Comparison of ENCODE assay signal across 6 cellular contexts in genomic region chr5:37093795-37094194, GRCh38.
DNase-seq lines count a peak whose midpoint lies in the region; ATAC-seq, FAIRE-seq and TF ChIP-seq lines count a peak whose summit lies in the region.
"Not testable (repeated sequence)": the region's sequence is repeated elsewhere in the genome, so short reads cannot be mapped to it uniquely, and the experiment has no call there.

No MANE protein-coding gene starts in this region.

- H3K9ac ChIP-seq in colonic mucosa (ENCODE audit: low read depth in 2 of 2, low read length in 2 of 2); HepG2 (ENCODE audit: insufficient read depth, low read depth, low read length); mesendoderm (ENCODE audit: low read length): not testable (repeated sequence)

- in situ Hi-C loops in HepG2 (cut with HindIII; ENCODE audit: extremely low pct_ligation_motif_present, low pct_unique_long_range_greater_than_20kb): not testable (repeated sequence)

- TF ChIP-seq EP300 in HepG2 (IDR thresholded peaks at IDR 0.05; ENCODE audit: low read depth in 2 of 2, low read length in 2 of 2); HepG2 (CRISPR knock-in tag; IDR thresholded peaks at IDR 0.05; ENCODE audit: borderline replicate concordance): not testable (repeated sequence)

- H2AFZ ChIP-seq in HepG2 (ENCODE audit: low read length): not testable (repeated sequence)

- not testable (repeated sequence) for FAIRE-seq in HepG2 (lab: Jason Lieb, UNC)

- H3K18ac ChIP-seq in mesendoderm (ENCODE audit: low read length): not testable (repeated sequence)

- not testable (repeated sequence) for H2BK120ac ChIP-seq in mesendoderm (ENCODE audit: low read depth, low read length)

- not testable (repeated sequence) for H4K5ac ChIP-seq in mesendoderm (ENCODE audit: low read length)

- H2AK5ac ChIP-seq in mesendoderm (ENCODE audit: low read length): not testable (repeated sequence)

- not testable (repeated sequence) for H3K4me1 ChIP-seq in HEK293 (ENCODE audit: control insufficient read depth, insufficient read depth, low read length); colonic mucosa
- peaks cover 11% of the 10 kb centered on the region for H3K4me1 ChIP-seq in HepG2 (ENCODE audit: insufficient read depth, low read length)
- H3K4me1 ChIP-seq in mesendoderm (ENCODE audit: control insufficient read depth, low read depth, low read length): peaks cover 13% of the 10 kb centered on the region

- POLR2A ChIA-PET in HEK293 (lab: Yijun Ruan, JAX); HepG2 (lab: Yijun Ruan, JAX): not testable (repeated sequence)

- not testable (repeated sequence) for TF ChIP-seq RAD21 in HepG2 (CRISPR knock-in tag; IDR thresholded peaks at IDR 0.05)

- not testable (repeated sequence) for H2BK5ac ChIP-seq in mesendoderm (ENCODE audit: low read length)

- CTCF ChIA-PET in HEK293 (lab: Yijun Ruan, JAX); HepG2 (lab: Yijun Ruan, JAX; ENCODE audit: low intra/inter-chr PET ratio, low total read pairs): not testable (repeated sequence)

- 0 out of 2 replicates have a peak overlapping the region, but pooled peaks have one; percentile 3 for H3K4me2 ChIP-seq in HepG2 (ENCODE audit: low read depth, low read length)
- not testable (repeated sequence) for H3K4me2 ChIP-seq in mesendoderm (ENCODE audit: low read length)

- WGBS in HepG2 (ENCODE audit: low lambda C conversion rate): 15% methylated on average over 4 of the region's 4 CpGs
- WGBS in mesendoderm (ENCODE audit: extremely low coverage, insufficient coverage, low lambda C conversion rate): no CpG with 5 or more reads among the region's 4 CpGs

- H3K23ac ChIP-seq in mesendoderm (ENCODE audit: low read length): not testable (repeated sequence)

- not testable (repeated sequence) for H3K9me3 ChIP-seq in HEK293 (ENCODE audit: control insufficient read depth, insufficient read depth, low read depth, low read length); colonic mucosa; HepG2 (ENCODE audit: low read length)

- not testable (repeated sequence) for H3K4ac ChIP-seq in mesendoderm (ENCODE audit: low read depth, low read length)

- not testable (repeated sequence) for H2BK15ac ChIP-seq in mesendoderm (replicated peaks; ENCODE audit: low read depth)

- H3K79me1 ChIP-seq in mesendoderm (ENCODE audit: low read length): not testable (repeated sequence)

- H3K79me2 ChIP-seq in HepG2 (ENCODE audit: insufficient read depth, low read length); mesendoderm (ENCODE audit: control insufficient read depth, insufficient read depth, low read length): not testable (repeated sequence)

- H3K36me3 ChIP-seq in HEK293 (ENCODE audit: control insufficient read depth in 2 of 2, insufficient read depth in 1 of 2, low read length in 2 of 2); colonic mucosa; HepG2 (replicated peaks in 1 of 2; ENCODE audit: control insufficient read depth in 1 of 2, insufficient read depth in 2 of 2, low read length in 2 of 2); mesendoderm (ENCODE audit: control insufficient read depth, insufficient read depth, low read length): not testable (repeated sequence)

- intact Hi-C loops in colonic mucosa (cut with DNase I); HepG2 (cut with micrococcal nuclease; ENCODE audit: unreplicated experiment): not testable (repeated sequence)

- not testable (repeated sequence) for TF ChIP-seq POLR2A in HepG2 (IDR thresholded peaks at IDR 0.05; ENCODE audit: insufficient read depth in 1 of 2, low read depth in 2 of 2, low read length in 2 of 2)

- H3K4me3 ChIP-seq in HEK293 (ENCODE audit: low read depth, low read length); colonic mucosa; HepG2 (replicated peaks in 1 of 3; ENCODE audit: insufficient read depth in 1 of 3, low read depth in 2 of 3, low read length in 3 of 3); mesendoderm (ENCODE audit: low read length): not testable (repeated sequence)

- not testable (repeated sequence) for H4K20me1 ChIP-seq in HepG2 (ENCODE audit: insufficient read depth, low read length)

- not testable (repeated sequence) for BruUV-seq in HepG2 (replicated peaks; lab: Mats Ljungman, UMichigan)

- not testable (repeated sequence) for H3K56ac ChIP-seq in mesendoderm (ENCODE audit: low read length)

- TF ChIP-seq CTCF in HEK293 (tag by site-specific recombination; IDR thresholded peaks at IDR 0.05); colonic mucosa (IDR thresholded peaks at IDR 0.05); HepG2 (CRISPR knock-in tag; IDR thresholded peaks at IDR 0.05): not testable (repeated sequence)

- not testable (repeated sequence) for H3K27ac ChIP-seq in HEK293 (ENCODE audit: extremely low read depth, low read depth, low read length); HepG2 (ENCODE audit: extremely low read length, insufficient read depth, low read length); mesendoderm (ENCODE audit: low read depth, low read length)
- peak overlapping the region; percentile 36 for H3K27ac ChIP-seq in colonic mucosa

- peak; percentile 82 for ATAC-seq in HepG2

- H4K8ac ChIP-seq in mesendoderm (ENCODE audit: low read depth, low read length): not testable (repeated sequence)

- DNase-seq in NCI-H69 (lab: John Stamatoyannopoulos, UW): peak; percentile 33
- peak; percentile 72 for DNase-seq in colonic mucosa
- DNase-seq in iPS-NIHi7 (ENCODE audit: extremely low spot score): peak; percentile 18
- peak; percentile 36 for DNase-seq in HepG2 (ENCODE audit: low spot score)
- DNase-seq in mesendoderm: peak; percentile 81

- H3K27me3 ChIP-seq in colonic mucosa; HepG2 (ENCODE audit: control insufficient read depth in 1 of 2, insufficient read depth in 2 of 2, low read length in 2 of 2); mesendoderm (ENCODE audit: insufficient read depth, low read length, poor library complexity): not testable (repeated sequence)

TF ChIP-seq in HEK293, 187 proteins besides CTCF, POLR2A, EP300 and RAD21:
- TF ChIP-seq ZIC2 (tag by site-specific recombination; IDR thresholded peaks at IDR 0.05): peak; percentile 37; the same call in 1 of the 2 replicates
- TF ChIP-seq GLIS1 (tag by site-specific recombination; IDR thresholded peaks at IDR 0.05): peak; percentile 69
- TF ChIP-seq FEZF1 (tag by site-specific recombination; IDR thresholded peaks at IDR 0.05): peak; percentile 47; the same call in 1 of the 2 replicates

TF ChIP-seq in HepG2, 621 proteins besides CTCF, POLR2A, EP300 and RAD21 (continues in another document):
- TF ChIP-seq PATZ1 (CRISPR knock-in tag; IDR thresholded peaks at IDR 0.05) (0 out of 2 replicates have a peak, but pooled peaks have one; percentile 30), HHEX (CRISPR knock-in tag; IDR thresholded peaks at IDR 0.05) (0 out of 2 replicates have a peak, but pooled peaks have one; percentile 14), FOXP4 (CRISPR knock-in tag; IDR thresholded peaks at IDR 0.05) (peak; percentile 64; the same call in 1 of the 2 replicates), FOXA1 (IDR thresholded peaks at IDR 0.05) (0 out of 2 replicates have a peak, but pooled peaks have one; percentile 18), FOXA1 (CRISPR knock-in tag; IDR thresholded peaks at IDR 0.05) (peak; percentile 46; the same call in 1 of the 2 replicates), TBX3 (IDR thresholded peaks at IDR 0.05; ENCODE audit: borderline replicate concordance) (peak; percentile 59; the same call in 1 of the 2 replicates), HNF4A (CRISPR knock-in tag; IDR thresholded peaks at IDR 0.05) (peak; percentile 29; the same call in 1 of the 2 replicates)

Comparison
In these comparisons a context has a peak if more than half of its experiments do, and no peak if none do; other contexts are left out.
1. DNase-seq: peak in every context shown above with its lines; median percentile 81 in mesendoderm; 72 in colonic mucosa; 36 in HepG2; 33 in NCI-H69; 18 in iPS-NIHi7.